In the genomic region with DNA sequence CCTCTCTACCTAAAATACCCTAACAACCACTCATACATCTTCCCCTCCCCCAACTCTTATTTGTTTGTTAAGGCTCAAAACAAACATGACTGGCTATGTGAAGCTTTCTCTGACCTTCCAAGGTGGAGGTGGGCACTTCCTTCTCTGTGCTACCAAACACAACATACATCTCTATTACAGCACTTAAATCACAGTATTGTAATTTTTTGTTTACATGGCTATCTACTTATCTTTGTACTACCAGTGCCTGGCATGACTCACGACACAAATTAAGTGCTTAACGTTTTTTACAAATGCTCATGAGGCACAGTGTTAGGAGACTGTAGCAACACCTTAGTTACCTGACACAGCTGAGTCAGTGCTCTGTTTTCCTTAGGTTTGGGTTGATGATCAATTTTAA, we compare ENCODE assay signal across 1 cellular context.
TF ChIP-seq lines count a peak whose summit lies in the region.

No MANE protein-coding gene starts in this region.

TF ChIP-seq in H1, 55 proteins besides CTCF, POLR2A, EP300 and RAD21:
- TF ChIP-seq BRCA1 (IDR thresholded peaks at IDR 0.05; ENCODE audit: low read depth, low read length): no peak
- TF ChIP-seq, protein P1, sequence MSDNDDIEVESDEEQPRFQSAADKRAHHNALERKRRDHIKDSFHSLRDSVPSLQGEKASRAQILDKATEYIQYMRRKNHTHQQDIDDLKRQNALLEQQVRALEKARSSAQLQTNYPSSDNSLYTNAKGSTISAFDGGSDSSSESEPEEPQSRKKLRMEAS (IDR thresholded peaks at IDR 0.05): no peak
- no peak for TF ChIP-seq MAFK (IDR thresholded peaks at IDR 0.05; ENCODE audit: low read depth, low read length)
